Comparison of ENCODE assay signal across 9 cellular contexts in the genomic region with DNA sequence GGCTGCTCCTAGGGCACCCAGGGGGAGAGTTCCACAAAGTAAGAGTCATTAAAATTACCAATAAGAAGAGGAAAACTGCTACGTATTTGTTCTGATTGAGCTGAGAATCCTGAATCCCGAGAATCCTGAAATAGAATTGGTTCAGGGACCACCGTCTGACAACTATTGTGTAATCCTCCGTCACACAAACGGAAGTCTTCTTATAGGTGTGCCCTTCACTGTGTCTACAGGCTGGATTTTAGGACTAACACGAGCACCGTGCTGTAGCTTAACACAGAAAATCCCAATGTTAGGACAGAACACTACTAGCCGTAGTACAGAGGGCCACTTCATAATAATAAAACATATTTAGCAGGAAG. TPM values are rescaled to one million over a fixed set of nuclear protein-coding genes. Genes with fewer than 3 reads are reported as not detected.
DNase-seq lines count a peak whose midpoint lies in the region; ATAC-seq and TF ChIP-seq lines count a peak whose summit lies in the region.
"Had no signal": no experiment of that assay in that cellular context is flagged by ENCODE, and none has a peak within 500 bp of the region (broad histone marks: within the 10 kb centered on the region; RNA-seq: fewer than 3 reads in every experiment).

No MANE protein-coding gene starts in this region.

- peak overlapping the region; percentile 25 for H4K91ac ChIP-seq in trophoblast cell (ENCODE audit: low read depth, low read length)

- peak overlapping the region; percentile 57 for H4K8ac ChIP-seq in trophoblast cell (ENCODE audit: low read depth, low read length)

- H2BK120ac ChIP-seq in trophoblast cell (ENCODE audit: insufficient read depth, low read length, poor library complexity): no peak overlapping the region

- peaks cover 14% of the 10 kb centered on the region for H3K4me1 ChIP-seq in DOHH2 (ENCODE audit: control insufficient read depth, low read length)
- no peaks in the 10 kb centered on the region for H3K4me1 ChIP-seq in endodermal cell (ENCODE audit: control insufficient read depth, insufficient read depth, low read length)
- peaks cover 9 to 13% of the 10 kb centered on the region in 2 experiments for H3K4me1 ChIP-seq in trophoblast cell (ENCODE audit: control insufficient read depth in 1 of 2, insufficient read depth in 2 of 2, low read length in 2 of 2)

- no peak overlapping the region for H4K12ac ChIP-seq in trophoblast cell (ENCODE audit: low read depth, low read length)

- no peak overlapping the region for H2AFZ ChIP-seq in trophoblast cell (ENCODE audit: insufficient read depth, low read length, poor library complexity)

- no peak for TF ChIP-seq CTCF in DOHH2 (IDR thresholded peaks at IDR 0.05; ENCODE audit: low read depth, low read length, poor library complexity, severe bottlenecking)
- TF ChIP-seq CTCF in endodermal cell (conservative IDR thresholded peaks at IDR 0.05): no peak

- peaks cover 4% of the 10 kb centered on the region for H3K4me1 Mint-ChIP-seq in endodermal cell

- H3K79me1 ChIP-seq in trophoblast cell (ENCODE audit: low read length): peaks cover 6% of the 10 kb centered on the region

- H3K27ac Mint-ChIP-seq in endodermal cell: peak overlapping the region; percentile 83

- peak overlapping the region; percentile 61 for H3K4me3 ChIP-seq in DOHH2 (ENCODE audit: low read length)
- no peak overlapping the region for H3K4me3 ChIP-seq in endodermal cell (ENCODE audit: low read length)
- H3K4me3 ChIP-seq in trophoblast cell (ENCODE audit: low read depth, low read length): no peak overlapping the region

- H3K27me3 ChIP-seq in DOHH2 (ENCODE audit: control insufficient read depth, low read length) (no peaks in the 10 kb centered on the region), endodermal cell (ENCODE audit: control insufficient read depth, insufficient read depth, low read length, poor library complexity, severe bottlenecking) (no peaks in the 10 kb centered on the region), trophoblast cell (ENCODE audit: insufficient read depth, low read length) (no peaks in the 10 kb centered on the region)

- H3K4ac ChIP-seq in trophoblast cell (ENCODE audit: low read depth, low read length): no peak overlapping the region

- no peak overlapping the region for H3K23ac ChIP-seq in trophoblast cell (ENCODE audit: low read length)

- H3K9me3 Mint-ChIP-seq in endodermal cell: peaks cover 15% of the 10 kb centered on the region

- no peaks in the 10 kb centered on the region for H3K36me3 Mint-ChIP-seq in endodermal cell (ENCODE audit: low read depth)

- ATAC-seq in GM21390 (IDR thresholded peaks at IDR 0.05; ENCODE audit: unreplicated experiment) (no peak), HG03521 (IDR thresholded peaks at IDR 0.05; ENCODE audit: unreplicated experiment) (no peak)

- peak overlapping the region; percentile 50 for H2AK5ac ChIP-seq in trophoblast cell (ENCODE audit: low read length)

- no peaks in the 10 kb centered on the region for H4K20me1 ChIP-seq in DOHH2 (ENCODE audit: control insufficient read depth, insufficient read depth, low read depth, low read length)

- 94 to 99% methylated on average over 7 to 8 of the region's 8 CpGs for WGBS in endodermal cell (ENCODE audit: insufficient coverage in 1 of 2, insufficient read length in 1 of 2), 2 experiments
- WGBS in trophoblast cell (ENCODE audit: extremely low coverage, insufficient coverage, insufficient read length): no CpG with 5 or more reads among the region's 8 CpGs

- H3K36me3 ChIP-seq in DOHH2 (ENCODE audit: control insufficient read depth, low read length): no peaks in the 10 kb centered on the region
- no peaks in the 10 kb centered on the region for H3K36me3 ChIP-seq in endodermal cell (ENCODE audit: control insufficient read depth, insufficient read depth, low read length)
- no peaks in the 10 kb centered on the region for H3K36me3 ChIP-seq in trophoblast cell (ENCODE audit: control insufficient read depth in 1 of 2, insufficient read depth in 2 of 2, low read length in 2 of 2)

- H3K14ac ChIP-seq in trophoblast cell (ENCODE audit: low read length): no peak overlapping the region

- H3F3A ChIP-seq in DOHH2 (ENCODE audit: control insufficient read depth, insufficient read depth): no peaks in the 10 kb centered on the region

- H3K9ac ChIP-seq in endodermal cell (ENCODE audit: extremely low read depth, low read length, poor library complexity, severe bottlenecking) (no peak overlapping the region), trophoblast cell (ENCODE audit: low read length) (no peak overlapping the region)

- H3K27ac ChIP-seq in DOHH2 (ENCODE audit: low read depth, low read length) (no peak overlapping the region), endodermal cell (ENCODE audit: low read depth, low read length) (no peak overlapping the region), trophoblast cell (ENCODE audit: low read depth, low read length) (no peak overlapping the region)

- H3K18ac ChIP-seq in trophoblast cell (ENCODE audit: low read length): no peak overlapping the region

- H3K9me3 ChIP-seq in DOHH2 (ENCODE audit: control insufficient read depth, insufficient read depth, low read length) (no peaks in the 10 kb centered on the region), endodermal cell (ENCODE audit: control insufficient read depth, low read length) (peaks cover 17% of the 10 kb centered on the region), trophoblast cell (ENCODE audit: insufficient read depth, low read depth, low read length) (peaks cover 3% of the 10 kb centered on the region)

- no peak overlapping the region for H2BK5ac ChIP-seq in trophoblast cell (ENCODE audit: low read depth, low read length, poor library complexity)

- no peak overlapping the region for H2BK12ac ChIP-seq in trophoblast cell (ENCODE audit: low read length)

- peaks cover 29% of the 10 kb centered on the region for H3K27me3 Mint-ChIP-seq in endodermal cell (ENCODE audit: insufficient read depth)

- peak overlapping the region; percentile 50 for H3K4me3 Mint-ChIP-seq in endodermal cell

- H3K9me2 ChIP-seq in DOHH2 (replicated peaks; ENCODE audit: control insufficient read depth, low read length): no peaks in the 10 kb centered on the region

- DNase-seq in NCI-H510A (lab: John Stamatoyannopoulos, UW): peak; percentile 28
- no peak for DNase-seq in endodermal cell
- DNase-seq in trophoblast cell: no peak
- DNase-seq in globus pallidus (ENCODE audit: low spot score): no peak
- no peak for DNase-seq in LoVo (ENCODE audit: low spot score)
- DNase-seq: cortex of kidney had no signal

- H3K79me2 ChIP-seq in DOHH2 (ENCODE audit: control insufficient read depth, low read length) (no peaks in the 10 kb centered on the region), trophoblast cell (ENCODE audit: control insufficient read depth, insufficient read depth, low read length, poor library complexity) (no peaks in the 10 kb centered on the region)

- H3K4me2 ChIP-seq in DOHH2 (ENCODE audit: low read length) (peak overlapping the region; percentile 69), trophoblast cell (ENCODE audit: low read length) (peak overlapping the region; percentile 85)

RNA-seq across cellular contexts. Expression of gene RNF182, which starts 50.6 kb away (rescaled TPM):
- 1 to 10 TPM; 4.1 to 5.2 TPM for total RNA-seq in endodermal cell
- 29.1 TPM for polyA plus RNA-seq in endodermal cell (2013, experiment 1 of 2)
- 26.5 TPM for polyA plus RNA-seq in endodermal cell (2013, experiment 2 of 2)
- 0.39 and 0.40 TPM in 2 replicates for polyA plus RNA-seq in trophoblast cell (2013)

RNA-seq across cellular contexts. Expression of gene MCUR1, which starts 59.8 kb away (rescaled TPM):
- total RNA-seq in endodermal cell: 10 to 100 TPM; 33.8 to 38.6 TPM
- polyA plus RNA-seq in endodermal cell (2013, experiment 1 of 2): 19.4 TPM
- 30.3 TPM for polyA plus RNA-seq in endodermal cell (2013, experiment 2 of 2)
- polyA plus RNA-seq in trophoblast cell (2013): 23.3 and 24.2 TPM in 2 replicates
